10 cellular contexts compared by ENCODE assay signal in the genomic region with DNA sequence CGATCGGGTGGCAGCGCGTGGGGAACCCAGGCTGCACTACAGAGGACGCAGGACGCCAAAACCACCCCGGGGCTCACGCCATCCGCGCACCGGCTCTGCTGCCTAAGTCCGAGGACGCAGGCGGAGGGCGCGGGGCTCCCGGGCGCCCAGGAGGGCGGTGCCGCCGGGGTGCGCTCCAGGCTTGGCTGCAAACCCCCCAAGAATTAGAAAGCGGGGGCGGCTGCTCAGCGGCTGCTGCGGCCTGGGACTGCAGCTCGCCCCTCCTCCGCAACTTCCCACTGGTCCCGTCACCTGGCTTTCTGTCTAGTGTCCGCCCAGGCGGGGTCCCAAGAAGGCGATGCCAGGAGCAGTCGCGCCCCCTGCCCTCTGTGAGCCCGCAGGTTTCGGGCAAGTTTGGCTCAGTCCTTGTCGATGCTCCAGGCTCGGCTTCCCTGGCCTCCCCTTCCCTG. TPM values are rescaled to one million over a fixed set of nuclear protein-coding genes. Genes with fewer than 3 reads are reported as not detected.
A peak's percentile ranks its signal among the peaks of the same experiment; 100 is the strongest.
DNase-seq lines count a peak whose midpoint lies in the region; ATAC-seq, FAIRE-seq and TF ChIP-seq lines count a peak whose summit lies in the region.
"Had no signal": no experiment of that assay in that cellular context is flagged by ENCODE, and none has a peak within 500 bp of the region (broad histone marks: within the 10 kb centered on the region; RNA-seq: fewer than 3 reads in every experiment).

No MANE protein-coding gene starts in this region.

- ATAC-seq in stimulated activated naive CD8-positive, alpha-beta T cell treated with anti-CD3 and anti-CD28 coated beads, Interleukin-15, amount 100 ng/mL, for 72 hours = peak; percentile 31
- no peak for ATAC-seq in stimulated activated naive CD8-positive, alpha-beta T cell treated with anti-CD3 and anti-CD28 coated beads, Interleukin-15, Interleukin-2, amounts not matched to agents 100 U/mL and 50 U/mL, for 24 hours
- ATAC-seq in GM21723 (IDR thresholded peaks at IDR 0.05; ENCODE audit: unreplicated experiment) (no peak), GM21786 (IDR thresholded peaks at IDR 0.05; ENCODE audit: unreplicated experiment) (no peak), GM18870 (IDR thresholded peaks at IDR 0.05; ENCODE audit: unreplicated experiment) (no peak)

- H3K27ac Mint-ChIP-seq in stimulated activated naive CD8-positive, alpha-beta T cell treated with anti-CD3 and anti-CD28 coated beads, Interleukin-15, amount 100 ng/mL, for 72 hours = no peak overlapping the region
- H3K27ac Mint-ChIP-seq in nephron = no peak overlapping the region

- H3K27me3 ChIP-seq in endocrine pancreas (ENCODE audit: control insufficient read depth, insufficient read depth, low read length) (no peaks in the 10 kb centered on the region), small intestine (ENCODE audit: control insufficient read depth in 2 of 2, insufficient read depth in 2 of 2, low read length in 2 of 2) (peaks cover 0 to 5% of the 10 kb centered on the region in 2 donors)

- H3K9ac ChIP-seq in endocrine pancreas (ENCODE audit: control insufficient read depth, insufficient read depth, low read length) = no peak overlapping the region

- no peak for DNase-seq in stimulated activated naive CD8-positive, alpha-beta T cell treated with anti-CD3 and anti-CD28 coated beads, Interleukin-15, amount 100 ng/mL, for 72 hours
- no peak for DNase-seq in stimulated activated naive CD8-positive, alpha-beta T cell treated with anti-CD3 and anti-CD28 coated beads, Interleukin-15, Interleukin-2, amounts not matched to agents 100 U/mL and 50 U/mL, for 24 hours
- DNase-seq in small intestine = no peak
- DNase-seq: midbrain had no signal

- H3K4me3 ChIP-seq in endocrine pancreas (ENCODE audit: control insufficient read depth, insufficient read depth, low read length) (peak overlapping the region; percentile 84), small intestine (ENCODE audit: low read depth in 1 of 2, low read length in 2 of 2) (no peak overlapping the region)

- H3K9me3 Mint-ChIP-seq in stimulated activated naive CD8-positive, alpha-beta T cell treated with anti-CD3 and anti-CD28 coated beads, Interleukin-15, amount 100 ng/mL, for 72 hours = no peaks in the 10 kb centered on the region
- H3K9me3 Mint-ChIP-seq in nephron = peaks cover 3% of the 10 kb centered on the region

- no peaks in the 10 kb centered on the region for H3K36me3 Mint-ChIP-seq in nephron (ENCODE audit: low read depth)

- no peak overlapping the region for H3K4me3 Mint-ChIP-seq in stimulated activated naive CD8-positive, alpha-beta T cell treated with anti-CD3 and anti-CD28 coated beads, Interleukin-15, amount 100 ng/mL, for 72 hours
- H3K4me3 Mint-ChIP-seq in nephron = peak overlapping the region; percentile 76 to 81 (median 77)

- no peaks in the 10 kb centered on the region for H3K9me3 ChIP-seq in endocrine pancreas (ENCODE audit: control insufficient read depth, low read length)
- no peaks in the 10 kb centered on the region for H3K9me3 ChIP-seq in small intestine (ENCODE audit: control insufficient read depth, low read depth)

- H3K27ac ChIP-seq in small intestine (ENCODE audit: low read depth in 1 of 2, low read length in 1 of 2) = no peak overlapping the region
- H3K27ac ChIP-seq: C4-2B had no signal

- FAIRE-seq in small intestine (lab: Jason Lieb, UNC) = no peak

- H3K4me1 Mint-ChIP-seq in stimulated activated naive CD8-positive, alpha-beta T cell treated with anti-CD3 and anti-CD28 coated beads, Interleukin-15, amount 100 ng/mL, for 72 hours = no peaks in the 10 kb centered on the region
- peaks cover 4% of the 10 kb centered on the region for H3K4me1 Mint-ChIP-seq in nephron

- TF ChIP-seq CTCF in nephron (IDR thresholded peaks at IDR 0.05; ENCODE audit: unreplicated experiment in 3 of 3) = no peak

- H3K27me3 Mint-ChIP-seq in stimulated activated naive CD8-positive, alpha-beta T cell treated with anti-CD3 and anti-CD28 coated beads, Interleukin-15, amount 100 ng/mL, for 72 hours = peaks cover 64% of the 10 kb centered on the region
- peaks cover 50% of the 10 kb centered on the region for H3K27me3 Mint-ChIP-seq in nephron (ENCODE audit: low read depth)

- WGBS in small intestine, 3 donors = 4 to 17% (median 13%) methylated on average over 32 to 38 of the region's 38 CpGs

- H3K36me3 ChIP-seq in endocrine pancreas (ENCODE audit: control insufficient read depth, insufficient read depth, low read length) (no peaks in the 10 kb centered on the region), small intestine (ENCODE audit: control insufficient read depth in 2 of 2, insufficient read depth in 2 of 2, low read length in 2 of 2) (no peaks in the 10 kb centered on the region)

- H3K4me1 ChIP-seq in endocrine pancreas (ENCODE audit: control insufficient read depth, insufficient read depth, low read length) (peaks cover 3% of the 10 kb centered on the region), small intestine (ENCODE audit: control insufficient read depth in 2 of 2, insufficient read depth in 1 of 2, low read depth in 1 of 2, low read length in 1 of 2) (no peaks in the 10 kb centered on the region)

RNA-seq across cellular contexts. Expression of a gene that starts 1.7 kb away (rescaled TPM):
- not detected for polyA plus RNA-seq in small intestine

Comparison
In these comparisons a context has a peak if more than half of its experiments do, and no peak if none do; other contexts are left out.
1. H3K4me3 Mint-ChIP-seq: peak in nephron (3 of 3); none in stimulated activated naive CD8-positive, alpha-beta T cell treated with anti-CD3 and anti-CD28 coated beads, Interleukin-15, amount 100 ng/mL, for 72 hours (0 of 2).